2 cellular contexts compared by ENCODE assay signal in the genomic region with DNA sequence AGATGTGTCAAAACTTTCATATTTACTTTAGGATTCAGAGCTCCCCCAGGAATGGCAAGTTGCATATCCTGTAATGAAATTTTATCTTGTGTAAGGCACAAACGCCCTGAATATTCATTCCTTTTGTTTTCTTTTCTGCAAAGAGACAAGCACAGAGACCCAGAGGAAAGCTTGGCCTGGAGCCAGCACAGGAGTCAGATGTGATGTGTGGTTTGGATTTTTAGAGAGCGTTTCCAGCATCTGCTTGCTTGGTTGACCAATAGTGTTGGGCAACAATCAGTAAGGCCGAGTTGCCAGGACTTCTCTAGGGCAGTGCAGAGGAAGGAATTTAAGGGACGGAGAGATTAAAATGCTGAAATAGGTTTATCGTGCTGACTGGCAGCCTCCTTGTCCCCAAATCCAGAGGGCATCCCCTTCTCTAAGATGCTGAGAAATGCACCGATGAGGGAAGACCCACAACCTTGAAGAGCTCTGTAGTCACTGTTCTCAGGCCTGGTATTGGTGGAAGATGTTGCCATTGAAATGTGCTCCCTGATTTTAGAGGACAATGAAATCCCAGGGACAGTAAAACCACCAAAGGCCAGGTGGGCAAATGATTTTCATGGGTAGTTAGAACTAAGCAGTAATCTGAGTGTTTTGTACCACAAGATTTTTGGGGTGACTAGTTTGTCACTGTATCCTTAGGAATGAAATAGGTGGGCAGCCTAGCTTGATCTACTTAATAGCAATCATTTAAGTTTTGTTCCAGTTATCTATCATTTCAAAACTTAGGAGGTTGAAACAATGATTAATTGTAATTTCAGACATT.
TF ChIP-seq lines count a peak whose summit lies in the region.

No MANE protein-coding gene starts in this region.

TF ChIP-seq in A549, 52 proteins besides CTCF, POLR2A, EP300 and RAD21 (continued from another document):
- TF ChIP-seq ESRRA (IDR thresholded peaks at IDR 0.05; ENCODE audit: borderline replicate concordance, low read length) (no peak), KDM1A (IDR thresholded peaks at IDR 0.05; ENCODE audit: low read depth) (no peak), SMC3 (IDR thresholded peaks at IDR 0.05) (no peak), KDM5A (IDR thresholded peaks at IDR 0.05) (no peak), MYC (IDR thresholded peaks at IDR 0.05; ENCODE audit: borderline replicate concordance, low read length) (no peak)

TF ChIP-seq in IMR-90, 13 proteins besides CTCF, POLR2A, EP300 and RAD21 (continued from another document):
- TF ChIP-seq USF2 (IDR thresholded peaks at IDR 0.05; ENCODE audit: low read depth, low read length), result no peak
- TF ChIP-seq RCOR1 (IDR thresholded peaks at IDR 0.05; ENCODE audit: insufficient replicate concordance, low read length), result no peak
- no peak for TF ChIP-seq NFE2L2 (IDR thresholded peaks at IDR 0.05; ENCODE audit: low read depth, low read length)
- TF ChIP-seq BHLHE40 (IDR thresholded peaks at IDR 0.05; ENCODE audit: low read depth, low read length), result no peak
